Comparison of ENCODE assay signal across 10 cellular contexts in the genomic region with DNA sequence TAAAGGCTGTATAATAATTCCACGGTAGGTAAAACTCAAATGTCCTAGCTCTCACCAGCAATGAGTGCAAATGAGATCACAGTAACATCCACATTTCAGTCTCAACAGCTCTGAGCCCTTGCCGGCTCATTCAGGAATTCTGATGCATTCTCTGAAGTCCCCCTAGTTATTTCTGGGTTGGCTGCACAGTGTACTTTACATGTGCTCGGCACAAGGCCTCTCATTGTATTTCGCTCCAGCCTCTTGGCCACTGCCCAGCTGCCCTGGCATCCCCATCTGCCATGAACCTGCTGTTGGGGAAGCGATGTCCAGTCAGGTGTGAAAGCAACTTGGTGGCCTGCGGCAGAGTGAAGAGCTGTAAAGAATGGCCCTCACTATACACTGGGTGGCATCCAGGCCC. TPM values are rescaled to one million over a fixed set of nuclear protein-coding genes. Genes with fewer than 3 reads are reported as not detected.
DNase-seq lines count a peak whose midpoint lies in the region; ATAC-seq and TF ChIP-seq lines count a peak whose summit lies in the region.
"Had no signal": no experiment of that assay in that cellular context is flagged by ENCODE, and none has a peak within 500 bp of the region (broad histone marks: within the 10 kb centered on the region; RNA-seq: fewer than 3 reads in every experiment).

No MANE protein-coding gene starts in this region.

- H3K4me2 ChIP-seq in BLaER1 = peak overlapping the region; percentile 75
- H3K4me2 ChIP-seq: neural progenitor cell had no signal

- peaks cover 10% of the 10 kb centered on the region for H4K20me1 ChIP-seq in BLaER1

- no peaks in the 10 kb centered on the region; the same call in 1 of the 2 replicates for H3K36me3 ChIP-seq in BLaER1
- H3K36me3 ChIP-seq: neural progenitor cell had no signal

- peak; percentile 10 for DNase-seq in NCI-H526 treated with DMSO at 0.1 percent for 48 hours (lab: John Stamatoyannopoulos, UW)
- peak; percentile 62 for DNase-seq in glomerular visceral epithelial cell (ENCODE audit: extremely low spot score)
- DNase-seq in neural crest cell (ENCODE audit: low read depth, low spot score) = no peak
- no peak for DNase-seq in NCI-H1417 (lab: John Stamatoyannopoulos, UW)
- no peak for DNase-seq in ACHN
- no peak for DNase-seq in activated CD4-positive, alpha-beta T cell treated with anti-CD3 and anti-CD28 coated beads, Interleukin-2, amount 50 U/mL, for 48 hours
- DNase-seq: DMS53 had no signal

- peaks cover 4% of the 10 kb centered on the region for H3K36me3 Mint-ChIP-seq in neural crest cell (ENCODE audit: low read depth)

- no peaks in the 10 kb centered on the region for H3K9me3 ChIP-seq in BLaER1

- peaks cover 49% of the 10 kb centered on the region for H3K4me1 Mint-ChIP-seq in neural crest cell

- in situ Hi-C loops in ACHN (cut with HindIII; ENCODE audit: low pct_ligation_motif_present, low pct_unique_long_range_greater_than_20kb, low sequenced_read_pairs) = no loop called here

- ATAC-seq in HG02981 (IDR thresholded peaks at IDR 0.05; ENCODE audit: unreplicated experiment) = no peak

- H3K4me3 Mint-ChIP-seq in neural crest cell = peak overlapping the region; percentile 60
- H3K4me3 Mint-ChIP-seq: neural progenitor cell had no signal

- peak overlapping the region; percentile 43; the same call in 1 of the 2 replicates for H3K9ac ChIP-seq in BLaER1
- H3K9ac ChIP-seq: neural progenitor cell had no signal

- no peaks in the 10 kb centered on the region for H3K27me3 Mint-ChIP-seq in neural crest cell (ENCODE audit: low read depth)

- no peaks in the 10 kb centered on the region for H3K27me3 ChIP-seq in BLaER1
- H3K27me3 ChIP-seq: neural progenitor cell had no signal

- H3K27ac Mint-ChIP-seq in neural crest cell (ENCODE audit: unreplicated experiment) = no peak overlapping the region
- H3K27ac Mint-ChIP-seq: neural progenitor cell had no signal

- H3K27ac ChIP-seq in BLaER1 = peak overlapping the region; percentile 56
- H3K27ac ChIP-seq: neural progenitor cell had no signal

- H3K4me3 ChIP-seq in BLaER1 = no peak overlapping the region
- H3K4me3 ChIP-seq: neural progenitor cell had no signal

- no peaks in the 10 kb centered on the region for H3K9me3 Mint-ChIP-seq in neural crest cell
- H3K9me3 Mint-ChIP-seq: neural progenitor cell had no signal

- peaks cover 84% of the 10 kb centered on the region for H3K4me1 ChIP-seq in BLaER1

- TF ChIP-seq CTCF in neural crest cell (conservative IDR thresholded peaks at IDR 0.05) = no peak

RNA-seq across cellular contexts. Expression of a gene that starts 14.3 kb away (rescaled TPM):
- total RNA-seq in neural crest cell = 0.41 and 0.75 TPM in 2 replicates

RNA-seq across cellular contexts. Expression of a gene that starts 16.6 kb away (rescaled TPM):
- total RNA-seq in neural crest cell = 8.6 and 8.7 TPM in 2 replicates

RNA-seq across cellular contexts. Expression of a gene that starts 31.5 kb away (rescaled TPM):
- 4.5 and 5.1 TPM in 2 replicates for total RNA-seq in neural crest cell

RNA-seq across cellular contexts. Expression of a gene that starts 52.9 kb away (rescaled TPM):
- total RNA-seq in neural crest cell = 2.0 and 3.6 TPM in 2 replicates

Comparison
In these comparisons a context has a peak if more than half of its experiments do, and no peak if none do; other contexts are left out.
1. DNase-seq: peak in NCI-H526 treated with DMSO at 0.1 percent for 48 hours (single experiment) and glomerular visceral epithelial cell (single experiment); none in neural crest cell (single experiment), NCI-H1417 (0 of 3), ACHN (single experiment) and activated CD4-positive, alpha-beta T cell treated with anti-CD3 and anti-CD28 coated beads, Interleukin-2, amount 50 U/mL, for 48 hours (0 of 2).